23 cellular contexts compared by ENCODE assay signal in genomic region chr3:104606812-104607211, GRCh38.
"Had no signal": no experiment of that assay in that cellular context is flagged by ENCODE, and none has a peak within 500 bp of the region (broad histone marks: within the 10 kb centered on the region; RNA-seq: fewer than 3 reads in every experiment).

No MANE protein-coding gene starts in this region.

- H3K9me3 Mint-ChIP-seq: activated naive CD4-positive, alpha-beta T cell treated with anti-CD3 and anti-CD28 coated beads, Interleukin-2, amount 50 U/mL, for 24 hours; dendritic cell treated with granulocyte-macrophage colony-stimulating factor and Interleukin-4, amounts not matched to agents 40 ng/mL and 50 ng/mL, for 4 days; stimulated activated naive CD8-positive, alpha-beta T cell treated with anti-CD3 and anti-CD28 coated beads, Interleukin-15, amount 100 ng/mL, for 72 hours had no signal

- H3K27me3 Mint-ChIP-seq: dendritic cell treated with granulocyte-macrophage colony-stimulating factor and Interleukin-4, amounts not matched to agents 40 ng/mL and 50 ng/mL, for 4 days had no signal

- H3K4me2 ChIP-seq: smooth muscle cell had no signal

- DNase-seq: activated CD4-positive, alpha-beta T cell treated with anti-CD3 and anti-CD28 coated beads for 1 hour; activated CD4-positive, alpha-beta T cell treated with anti-CD3 and anti-CD28 coated beads, Interleukin-2, amount 50 U/mL, for 4 hours; activated gamma-delta T cell; effector CD8-positive, alpha-beta T cell; heart left ventricle; left ventricle myocardium inferior; mammary epithelial cell; midbrain; psoas muscle; stimulated activated CD4-positive, alpha-beta T cell treated with anti-CD3 and anti-CD28 coated beads, Interleukin-4, amount 100 ng/mL, for 1 hour; stimulated activated naive CD8-positive, alpha-beta T cell treated with anti-CD3 and anti-CD28 coated beads, Interleukin-15, amount 100 ng/mL, for 72 hours; trophoblast cell had no signal

- H3K4me1 Mint-ChIP-seq: activated naive CD4-positive, alpha-beta T cell treated with anti-CD3 and anti-CD28 coated beads, Interleukin-2, amount 50 U/mL, for 24 hours; nephron had no signal

- H3K36me3 ChIP-seq: cardiac muscle cell, esophagus muscularis mucosa, gastroesophageal sphincter, heart left ventricle, left ventricle myocardium inferior had no signal

- H3K27me3 ChIP-seq: cardiac muscle cell, esophagus muscularis mucosa, gastroesophageal sphincter, heart left ventricle had no signal

- H3K4me3 ChIP-seq: cardiac muscle cell, esophagus muscularis mucosa, gastroesophageal sphincter, heart left ventricle, left ventricle myocardium inferior, psoas muscle, smooth muscle cell had no signal

- ATAC-seq: gastroesophageal sphincter; heart left ventricle; psoas muscle; sciatic nerve; stimulated activated naive CD8-positive, alpha-beta T cell treated with anti-CD3 and anti-CD28 coated beads, Interleukin-15, amount 100 ng/mL, for 72 hours had no signal

- H3K36me3 Mint-ChIP-seq: activated naive CD4-positive, alpha-beta T cell treated with anti-CD3 and anti-CD28 coated beads, Interleukin-2, amount 50 U/mL, for 24 hours had no signal

- H3K9me3 ChIP-seq: esophagus muscularis mucosa, gastroesophageal sphincter, heart left ventricle, left ventricle myocardium inferior, psoas muscle had no signal

- H3K4me1 ChIP-seq: esophagus muscularis mucosa, gastroesophageal sphincter, heart left ventricle, left ventricle myocardium inferior, psoas muscle had no signal

- H3K27ac ChIP-seq: cardiac muscle cell, esophagus muscularis mucosa, gastroesophageal sphincter, heart left ventricle, left ventricle myocardium inferior, psoas muscle, VCaP had no signal

- H3K27ac Mint-ChIP-seq: activated naive CD4-positive, alpha-beta T cell treated with anti-CD3 and anti-CD28 coated beads, Interleukin-2, amount 50 U/mL, for 24 hours; dendritic cell treated with granulocyte-macrophage colony-stimulating factor and Interleukin-4, amounts not matched to agents 40 ng/mL and 50 ng/mL, for 4 days; stimulated activated naive CD8-positive, alpha-beta T cell treated with anti-CD3 and anti-CD28 coated beads, Interleukin-15, amount 100 ng/mL, for 72 hours had no signal

- H3K4me3 Mint-ChIP-seq: activated naive CD4-positive, alpha-beta T cell treated with anti-CD3 and anti-CD28 coated beads, Interleukin-2, amount 50 U/mL, for 24 hours; dendritic cell treated with granulocyte-macrophage colony-stimulating factor and Interleukin-4, amounts not matched to agents 40 ng/mL and 50 ng/mL, for 4 days; nephron; stimulated activated naive CD8-positive, alpha-beta T cell treated with anti-CD3 and anti-CD28 coated beads, Interleukin-15, amount 100 ng/mL, for 72 hours had no signal

- FAIRE-seq: astrocyte, endothelial cell of umbilical vein had no signal
